ENCODE assay signal across 18 cellular contexts in genomic region chr4:59374416-59374815, GRCh38.
DNase-seq lines count a peak whose midpoint lies in the region; ATAC-seq, FAIRE-seq and TF ChIP-seq lines count a peak whose summit lies in the region.
"Had no signal": no experiment of that assay in that cellular context is flagged by ENCODE, and none has a peak within 500 bp of the region (broad histone marks: within the 10 kb centered on the region; RNA-seq: fewer than 3 reads in every experiment).

No MANE protein-coding gene starts in this region.

- no peak for TF ChIP-seq RAD21 in GM12878 (IDR thresholded peaks at IDR 0.05; ENCODE audit: insufficient read depth, low read depth, low read length)

- DNase-seq in GM13977 (ENCODE audit: low spot score) (no peak), GM12878 (ENCODE audit: low read depth, low spot score) (no peak), neural progenitor cell (ENCODE audit: low spot score) (no peak), aorta (no peak), right cardiac atrium (no peak), DMS153 treated with DMSO at 0.1 percent for 48 hours (lab: John Stamatoyannopoulos, UW; ENCODE audit: unreplicated experiment) (no peak)
- DNase-seq: AML-193, DND-41, GM23248, NCI-H1694 treated with DMSO at 0.1 percent for 48 hours, NCI-H510A, NCI-H774 had no signal

- SMC1A ChIA-PET in GM12878 (lab: Charles Lee; ENCODE audit: uncharacterized antibody, unreplicated experiment): no interaction called here

- H3K36me3 ChIP-seq in OCI-LY1 (ENCODE audit: insufficient read depth, low read length): no peaks in the 10 kb centered on the region
- H3K36me3 ChIP-seq in GM12878 (ENCODE audit: control insufficient read depth in 2 of 2, insufficient read depth in 2 of 2, low read length in 1 of 2): no peaks in the 10 kb centered on the region
- H3K36me3 ChIP-seq in neural progenitor cell: no peaks in the 10 kb centered on the region
- no peaks in the 10 kb centered on the region for H3K36me3 ChIP-seq in aorta (ENCODE audit: control insufficient read depth in 1 of 2, insufficient read depth in 2 of 2, low read length in 1 of 2)
- H3K36me3 ChIP-seq: SJSA1 had no signal

- TF ChIP-seq EP300 in GM12878 (IDR thresholded peaks at IDR 0.05; ENCODE audit: borderline replicate concordance in 1 of 2, control insufficient read depth in 1 of 2, low read depth in 2 of 2, low read length in 2 of 2): no peak

- no peak overlapping the region for H2AFZ ChIP-seq in OCI-LY1 (ENCODE audit: low read length)
- H2AFZ ChIP-seq in GM12878 (ENCODE audit: control insufficient read depth, low read depth, low read length): no peak overlapping the region
- H2AFZ ChIP-seq in neural progenitor cell (replicated peaks): peak overlapping the region; percentile 29
- H2AFZ ChIP-seq: GM23248 had no signal

- H3K27ac Mint-ChIP-seq in neural progenitor cell: no peak overlapping the region
- H3K27ac Mint-ChIP-seq: CD14-positive monocyte had no signal

- H3K27me3 ChIP-seq in OCI-LY1 (ENCODE audit: insufficient read depth, low read length) (no peaks in the 10 kb centered on the region), GM12878 (replicated peaks in 1 of 2; ENCODE audit: control insufficient read depth in 2 of 2, insufficient read depth in 2 of 2, low read length in 1 of 2) (no peaks in the 10 kb centered on the region), neural progenitor cell (no peaks in the 10 kb centered on the region), aorta (ENCODE audit: control insufficient read depth in 1 of 2, insufficient read depth in 2 of 2, low read length in 1 of 2) (no peaks in the 10 kb centered on the region), right cardiac atrium (ENCODE audit: control insufficient read depth, insufficient read depth) (no peaks in the 10 kb centered on the region)
- H3K27me3 ChIP-seq: SJSA1 had no signal

- no peaks in the 10 kb centered on the region for H3K9me3 Mint-ChIP-seq in neural progenitor cell

- ATAC-seq in GM12878: peak; percentile 54; the same call in 2 of the 3 replicates
- no peak for ATAC-seq in HG02938 (IDR thresholded peaks at IDR 0.05; ENCODE audit: unreplicated experiment)
- ATAC-seq in aorta (ENCODE audit: low FRiP score): no peak
- no peak for ATAC-seq in right cardiac atrium
- ATAC-seq: Panc1 had no signal

- no peaks in the 10 kb centered on the region for H3K9me2 ChIP-seq in OCI-LY1 (ENCODE audit: low read depth, low read length)

- intact Hi-C loops in GM12878 (cut with micrococcal nuclease; ENCODE audit: unreplicated experiment): no loop called here
- intact Hi-C loops in aorta (cut with DNase I): no loop called here
- intact Hi-C loops in right cardiac atrium (cut with DNase I): no loop called here

- BruUV-seq in GM12878 (replicated peaks; lab: Mats Ljungman, UMichigan): no TSS peak

- RAD21 ChIA-PET in GM12878 (lab: Charles Lee; ENCODE audit: unreplicated experiment): no interaction called here

- H3K4me1 ChIP-seq in OCI-LY1 (ENCODE audit: insufficient read depth, low read length, severe bottlenecking) (no peaks in the 10 kb centered on the region), GM12878 (ENCODE audit: control insufficient read depth, insufficient read depth, low read length) (no peaks in the 10 kb centered on the region), neural progenitor cell (no peaks in the 10 kb centered on the region), aorta (ENCODE audit: control insufficient read depth in 1 of 2, insufficient read depth in 2 of 2, low read length in 2 of 2) (no peaks in the 10 kb centered on the region), right cardiac atrium (ENCODE audit: control insufficient read depth, insufficient read depth, low read length) (no peaks in the 10 kb centered on the region)
- H3K4me1 ChIP-seq: SJSA1 had no signal

- no peaks in the 10 kb centered on the region for H3F3A ChIP-seq in OCI-LY1 (ENCODE audit: insufficient read depth, low read length)
- no peaks in the 10 kb centered on the region for H3F3A ChIP-seq in neural progenitor cell (ENCODE audit: low read depth)

- FAIRE-seq in GM12878 (lab: Jason Lieb, UNC): no peak
- FAIRE-seq: GM19239 had no signal

- no peak overlapping the region for H3K27ac ChIP-seq in OCI-LY1 (ENCODE audit: low read depth, low read length, poor library complexity, severe bottlenecking)
- no peak overlapping the region for H3K27ac ChIP-seq in GM12878 (ENCODE audit: control insufficient read depth, insufficient read depth)
- H3K27ac ChIP-seq in neural progenitor cell: no peak overlapping the region
- H3K27ac ChIP-seq in aorta (ENCODE audit: low read depth in 1 of 2, low read length in 2 of 2): no peak overlapping the region
- no peak overlapping the region for H3K27ac ChIP-seq in right cardiac atrium (ENCODE audit: low read length)
- H3K27ac ChIP-seq: GM23248, SJSA1 had no signal

- H3K4me3 ChIP-seq in OCI-LY1 (ENCODE audit: low read depth, low read length, poor library complexity, severe bottlenecking): no peak overlapping the region
- no peak overlapping the region for H3K4me3 ChIP-seq in GM12878
- no peak overlapping the region for H3K4me3 ChIP-seq in neural progenitor cell
- H3K4me3 ChIP-seq in aorta (ENCODE audit: low read length in 2 of 2): no peak overlapping the region
- no peak overlapping the region for H3K4me3 ChIP-seq in right cardiac atrium (ENCODE audit: low read length)
- H3K4me3 ChIP-seq: GM23248, SJSA1 had no signal

- no peaks in the 10 kb centered on the region for H3K36me3 Mint-ChIP-seq in neural progenitor cell
- H3K36me3 Mint-ChIP-seq: CD14-positive monocyte had no signal

- peak; percentile 9 for TF ChIP-seq CTCF in GM13977 (IDR thresholded peaks at IDR 0.05; ENCODE audit: extremely low read depth, insufficient read depth, missing control alignments)
- peak; percentile 49 for TF ChIP-seq CTCF in OCI-LY1 (IDR thresholded peaks at IDR 0.05; ENCODE audit: low read length)
- 0 out of 6 replicates have a peak, but pooled peaks of 2 of the 3 experiments have one; percentile 6 to 8 for TF ChIP-seq CTCF in GM12878 (IDR thresholded peaks at IDR 0.05 in 2 of 3, conservative IDR thresholded peaks at IDR 0.05 in 1 of 3; ENCODE audit: control insufficient read depth in 2 of 3, extremely low read depth in 1 of 3, insufficient read depth in 1 of 3, low read depth in 3 of 3, low read length in 3 of 3)
- TF ChIP-seq CTCF in neural progenitor cell (IDR thresholded peaks at IDR 0.05): peak; percentile 42

- POLR2A ChIA-PET in GM12878 (lab: Charles Lee): no interaction called here

- TF ChIP-seq POLR2A in GM12878 (IDR thresholded peaks at IDR 0.05; ENCODE audit: low read depth, low read length): no peak

- H3K27me3 Mint-ChIP-seq in neural progenitor cell (ENCODE audit: insufficient read depth, low read depth): peaks cover 7% of the 10 kb centered on the region

- WGBS in GM12878 (ENCODE audit: insufficient coverage, insufficient replicate concordance, low lambda C conversion rate, missing lambda C conversion rate): 23% methylated on average over 3 of the region's 3 CpGs
- 76 to 82% methylated on average over 3 of the region's 3 CpGs for WGBS in aorta, 2 donors
- WGBS in right cardiac atrium: 73% methylated on average over 3 of the region's 3 CpGs

- H3K9ac ChIP-seq in OCI-LY1 (ENCODE audit: low read length): no peak overlapping the region
- H3K9ac ChIP-seq in GM12878 (ENCODE audit: control insufficient read depth, insufficient read depth, low read length): no peak overlapping the region
- H3K9ac ChIP-seq in neural progenitor cell: no peak overlapping the region
- H3K9ac ChIP-seq: GM23248 had no signal

- H3K4me2 ChIP-seq in OCI-LY1 (ENCODE audit: low read length): no peak overlapping the region
- no peak overlapping the region for H3K4me2 ChIP-seq in GM12878 (ENCODE audit: control insufficient read depth, insufficient read depth)
- H3K4me2 ChIP-seq in neural progenitor cell: no peak overlapping the region

- H3K9me3 ChIP-seq in OCI-LY1 (ENCODE audit: low read length) (no peaks in the 10 kb centered on the region), GM12878 (replicated peaks; ENCODE audit: control insufficient read depth, insufficient read depth, low read length) (no peaks in the 10 kb centered on the region), neural progenitor cell (ENCODE audit: low read depth) (no peaks in the 10 kb centered on the region), aorta (ENCODE audit: control insufficient read depth, low read length) (no peaks in the 10 kb centered on the region), right cardiac atrium (ENCODE audit: control insufficient read depth, low read length) (no peaks in the 10 kb centered on the region)
- H3K9me3 ChIP-seq: SJSA1 had no signal

- no peak overlapping the region for H3K4me3 Mint-ChIP-seq in neural progenitor cell
- H3K4me3 Mint-ChIP-seq: CD14-positive monocyte had no signal

- no peaks in the 10 kb centered on the region for H3K4me1 Mint-ChIP-seq in neural progenitor cell
- H3K4me1 Mint-ChIP-seq: CD14-positive monocyte had no signal

- no peaks in the 10 kb centered on the region for H3K79me2 ChIP-seq in OCI-LY1 (ENCODE audit: insufficient read depth, low read length)
- H3K79me2 ChIP-seq in GM12878 (ENCODE audit: control insufficient read depth, insufficient read depth, low read length): no peaks in the 10 kb centered on the region
- no peaks in the 10 kb centered on the region for H3K79me2 ChIP-seq in neural progenitor cell (ENCODE audit: low read depth)

- no peaks in the 10 kb centered on the region for H4K20me1 ChIP-seq in OCI-LY1 (ENCODE audit: insufficient read depth, low read length)
- H4K20me1 ChIP-seq in GM12878 (ENCODE audit: control insufficient read depth, insufficient read depth): no peaks in the 10 kb centered on the region
- no peaks in the 10 kb centered on the region for H4K20me1 ChIP-seq in neural progenitor cell (ENCODE audit: low read depth)

- CTCF ChIA-PET in GM12878 (lab: Yijun Ruan, JAX): no interaction called here

- in situ Hi-C loops in GM13977 (cut with MboI; ENCODE audit: low pct_unique_long_range_greater_than_20kb, low sequenced_read_pairs, unreplicated experiment) (no loop called here), GM12878 (cut with MboI) (no loop called here)

TF ChIP-seq in GM12878, 131 proteins besides CTCF, POLR2A, EP300 and RAD21 (continues in another document):
- TF ChIP-seq, protein P1, sequence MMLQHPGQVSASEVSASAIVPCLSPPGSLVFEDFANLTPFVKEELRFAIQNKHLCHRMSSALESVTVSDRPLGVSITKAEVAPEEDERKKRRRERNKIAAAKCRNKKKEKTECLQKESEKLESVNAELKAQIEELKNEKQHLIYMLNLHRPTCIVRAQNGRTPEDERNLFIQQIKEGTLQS (IDR thresholded peaks at IDR 0.05; ENCODE audit: borderline replicate concordance, extremely low read depth, low read depth, low read length): no peak
